8 cellular contexts compared by ENCODE assay signal in the genomic region with DNA sequence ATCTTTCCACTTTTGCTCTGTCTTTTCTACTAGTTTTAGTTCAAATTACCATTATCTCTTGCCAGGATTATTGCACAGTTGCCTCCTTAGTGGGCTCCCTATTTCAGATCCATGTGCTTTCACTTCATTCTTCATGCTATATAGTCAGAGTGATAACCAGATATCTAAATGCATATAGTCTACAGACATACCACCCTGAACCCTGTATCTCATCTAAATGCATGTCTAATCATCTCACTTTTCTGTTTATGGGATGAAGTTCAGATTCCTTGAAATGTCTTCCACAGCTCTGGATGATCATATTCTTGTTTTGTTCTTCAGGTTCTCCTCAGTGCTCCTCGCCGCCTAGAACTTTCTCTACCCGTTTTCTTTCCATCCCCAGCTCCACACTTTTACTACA.
"Had no signal": no experiment of that assay in that cellular context is flagged by ENCODE, and none has a peak within 500 bp of the region (broad histone marks: within the 10 kb centered on the region; RNA-seq: fewer than 3 reads in every experiment).

No MANE protein-coding gene starts in this region.

- H3K4me3 ChIP-seq: tibial nerve had no signal

- DNase-seq: activated gamma-delta T cell treated with Interleukin-2 at 50 U/mL for 16 hours; foreskin melanocyte; head of caudate nucleus; retina; stimulated activated CD4-positive, alpha-beta T cell treated with anti-CD3 and anti-CD28 coated beads, Interleukin-15, amount 100 ng/mL, for 24 hours; stimulated activated CD4-positive, alpha-beta T cell treated with anti-CD3 and anti-CD28 coated beads, Interleukin-4, amount 100 ng/mL, for 24 hours had no signal

- H3K9me3 ChIP-seq: tibial nerve had no signal

- H3K9ac ChIP-seq: parathyroid adenoma had no signal

- H3K27ac ChIP-seq: parathyroid adenoma, tibial nerve had no signal

- H3K27me3 ChIP-seq: tibial nerve had no signal

- H2AFZ ChIP-seq: parathyroid adenoma had no signal
